Comparison of ENCODE assay signal across 2 cellular contexts in the genomic region with DNA sequence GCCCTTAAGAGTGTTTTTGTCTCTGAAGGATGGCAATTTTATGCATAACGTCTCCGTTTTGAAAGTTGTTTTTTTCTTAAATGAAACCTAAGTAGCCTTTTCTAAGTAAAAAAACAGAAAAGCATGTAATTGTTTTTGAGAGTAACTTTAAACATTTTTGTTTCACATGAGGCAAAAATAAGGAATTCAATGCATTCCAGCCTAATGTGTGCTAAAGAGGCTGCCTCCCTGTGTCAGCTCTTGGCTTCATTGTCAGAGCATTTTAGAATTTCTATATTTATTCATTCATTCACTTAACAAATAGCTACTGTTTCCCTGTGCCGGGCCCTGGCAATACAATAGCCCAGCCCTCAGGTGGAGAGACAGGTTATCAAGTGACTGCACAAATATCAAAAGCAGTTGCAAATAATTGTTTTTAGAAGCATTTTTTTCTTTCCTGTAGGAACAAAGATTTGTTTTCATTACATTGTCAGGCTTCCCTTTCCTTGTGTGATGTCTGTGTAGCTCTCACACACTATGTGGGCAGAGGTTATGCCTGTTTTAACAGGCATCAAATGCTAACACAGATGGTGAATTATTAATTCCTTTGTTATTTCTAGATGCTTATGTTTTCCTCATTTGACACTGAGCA.
TF ChIP-seq lines count a peak whose summit lies in the region.

No MANE protein-coding gene starts in this region.

TF ChIP-seq in WTC11, 78 proteins besides CTCF, POLR2A, EP300 and RAD21:
- no peak for TF ChIP-seq ZBTB43 (CRISPR knock-in tag; IDR thresholded peaks at IDR 0.05)
- TF ChIP-seq ZNF416 (CRISPR knock-in tag; IDR thresholded peaks at IDR 0.05), result no peak
- no peak for TF ChIP-seq OVOL2 (CRISPR knock-in tag; IDR thresholded peaks at IDR 0.05; ENCODE audit: borderline replicate concordance)
- no peak for TF ChIP-seq SOX15 (CRISPR knock-in tag; IDR thresholded peaks at IDR 0.05)

TF ChIP-seq in H1, 55 proteins besides CTCF, POLR2A, EP300 and RAD21:
- TF ChIP-seq SP4 (IDR thresholded peaks at IDR 0.05; ENCODE audit: low read length) (no peak), ZNF274 (IDR thresholded peaks at IDR 0.05; ENCODE audit: borderline replicate concordance, extremely low read depth, low read length) (no peak), JUN (IDR thresholded peaks at IDR 0.05; ENCODE audit: low read depth, low read length) (no peak), SAP30 (IDR thresholded peaks at IDR 0.05; ENCODE audit: insufficient read depth, insufficient replicate concordance, low read length) (no peak), YY1 (IDR thresholded peaks at IDR 0.05; ENCODE audit: low read depth, low read length) (no peak)
